1 cellular context compared by ENCODE assay signal in the genomic region with DNA sequence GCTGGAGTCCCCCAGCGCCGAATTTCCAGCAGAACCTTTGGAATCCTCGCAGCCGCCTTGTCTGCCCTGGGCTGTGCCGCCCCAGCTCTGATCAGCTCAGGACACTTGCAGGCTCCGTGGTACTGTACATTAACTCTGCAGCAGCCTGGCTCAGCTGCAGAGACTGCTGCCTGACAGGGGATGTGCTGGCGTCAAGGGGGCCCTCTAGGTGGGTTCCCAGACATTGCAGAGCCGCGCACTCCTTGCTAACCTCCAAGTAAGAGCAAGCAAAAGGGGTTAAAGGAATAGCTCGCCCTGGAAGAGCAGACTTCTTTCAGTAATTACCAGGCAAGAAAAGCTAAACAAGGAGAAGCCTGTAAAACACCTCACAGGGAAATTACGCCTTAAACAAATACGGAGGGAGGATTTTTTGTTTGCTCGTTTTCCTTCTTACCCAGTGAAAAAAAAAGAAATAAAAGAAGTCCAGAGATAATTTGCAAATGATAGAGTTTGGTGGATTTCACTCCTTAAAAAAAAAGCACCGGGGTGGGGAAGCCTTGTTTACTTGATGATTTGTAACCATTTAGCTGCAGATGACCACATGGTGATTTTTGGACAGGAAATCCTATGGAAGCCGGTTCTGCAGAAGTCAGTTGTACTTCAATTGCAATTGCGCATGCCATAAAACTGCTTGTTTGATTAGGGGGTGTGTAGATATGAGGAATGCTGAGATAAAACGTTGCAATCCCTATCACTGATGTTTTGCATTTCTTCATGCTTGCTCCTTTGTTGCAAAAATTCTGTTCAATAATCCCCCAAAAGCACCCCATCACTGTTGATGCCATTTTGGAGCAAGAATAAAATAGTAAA.
TF ChIP-seq lines count a peak whose summit lies in the region.

No MANE protein-coding gene starts in this region.

TF ChIP-seq in H1, 55 proteins besides CTCF, POLR2A, EP300 and RAD21 (continued from another document):
- 0 out of 2 replicates have a peak, but pooled peaks have one; percentile 17 for TF ChIP-seq YY1 (IDR thresholded peaks at IDR 0.05; ENCODE audit: low read depth, low read length)
- TF ChIP-seq SIN3A (conservative IDR thresholded peaks at IDR 0.05 in 1 of 2, IDR thresholded peaks at IDR 0.05 in 1 of 2; ENCODE audit: low read depth in 1 of 2, low read length in 2 of 2): peak in 1 of 2 experiments; percentile 73; a peak in 1 of 4 replicates
- TF ChIP-seq BCL11A (IDR thresholded peaks at IDR 0.05; ENCODE audit: low read depth in 2 of 2, low read length in 2 of 2): no peak
- peak; percentile 29; the same call in 1 of the 2 replicates for TF ChIP-seq TEAD4 (IDR thresholded peaks at IDR 0.05; ENCODE audit: low read depth, low read length)
